Comparison of ENCODE assay signal across 9 cellular contexts in the genomic region with DNA sequence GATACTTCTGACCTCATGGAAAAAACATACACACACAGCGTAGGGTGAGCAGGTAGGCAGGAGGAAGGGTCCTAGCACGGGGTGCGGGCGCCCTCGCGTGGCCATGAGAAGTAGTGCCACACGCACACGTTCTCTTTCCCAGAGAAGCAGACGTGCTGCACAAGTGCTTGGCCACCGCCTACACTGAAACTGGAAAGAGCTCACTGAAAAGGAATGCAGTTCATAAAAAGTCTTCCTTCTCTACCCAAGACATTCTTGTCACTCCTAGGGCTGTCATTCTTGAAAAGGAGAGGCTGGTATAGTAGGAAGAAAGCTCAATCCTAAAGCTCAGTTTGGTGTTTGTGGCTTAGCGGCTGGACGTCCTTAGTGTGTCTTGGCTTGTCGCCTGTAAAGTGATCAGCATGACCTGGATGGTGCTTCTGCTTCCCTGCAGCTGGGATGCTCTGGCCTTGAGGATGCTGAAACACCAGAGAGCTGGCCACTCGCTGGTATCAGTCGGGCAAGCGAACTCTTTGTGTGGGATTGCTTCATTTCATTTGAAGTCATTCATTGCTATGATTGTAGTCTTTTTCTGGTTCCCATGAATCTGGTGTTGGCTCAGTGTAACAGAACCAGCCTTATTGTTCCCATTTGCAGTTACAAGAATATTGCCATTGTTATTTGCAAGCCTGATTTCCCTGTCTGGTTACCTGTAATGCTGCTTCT.
DNase-seq lines count a peak whose midpoint lies in the region; ATAC-seq and TF ChIP-seq lines count a peak whose summit lies in the region.
"Had no signal": no experiment of that assay in that cellular context is flagged by ENCODE, and none has a peak within 500 bp of the region (broad histone marks: within the 10 kb centered on the region; RNA-seq: fewer than 3 reads in every experiment).

No MANE protein-coding gene starts in this region.

- H3F3A ChIP-seq in GM23248 (ENCODE audit: insufficient read depth), result peaks cover 19% of the 10 kb centered on the region

- H3K36me3 ChIP-seq in GM23248 (ENCODE audit: low read depth) (no peaks in the 10 kb centered on the region), suprapubic skin (no peaks in the 10 kb centered on the region)

- H3K36me3 Mint-ChIP-seq in T-helper 17 cell (ENCODE audit: low read depth), result no peaks in the 10 kb centered on the region
- H3K36me3 Mint-ChIP-seq: memory B cell had no signal

- TF ChIP-seq EP300 in suprapubic skin (IDR thresholded peaks at IDR 0.05), result no peak

- WGBS in GM23248 (ENCODE audit: low coverage in 1 of 2, low lambda C conversion rate in 2 of 2, missing lambda C conversion rate in 2 of 2), 2 experiments, result 22 to 24% methylated on average over 16 of the region's 16 CpGs
- 22% methylated on average over 15 of the region's 16 CpGs for WGBS in suprapubic skin

- peak; percentile 54 for ATAC-seq in T-helper 17 cell

- H3K4me3 ChIP-seq in GM23248, result no peak overlapping the region
- no peak overlapping the region for H3K4me3 ChIP-seq in suprapubic skin

- TF ChIP-seq POLR2A in suprapubic skin (IDR thresholded peaks at IDR 0.05), result no peak

- H3K4me1 ChIP-seq in GM23248 (ENCODE audit: insufficient read depth) (peaks cover 21% of the 10 kb centered on the region), suprapubic skin (peaks cover 6% of the 10 kb centered on the region)

- H3K27me3 Mint-ChIP-seq in T-helper 17 cell, result peaks cover 4% of the 10 kb centered on the region
- H3K27me3 Mint-ChIP-seq: memory B cell had no signal

- H3K27ac ChIP-seq in GM23248 (peak overlapping the region; percentile 18; the same call in 1 of the 2 replicates), suprapubic skin (no peak overlapping the region)

- TF ChIP-seq CTCF in suprapubic skin (IDR thresholded peaks at IDR 0.05), result peak; percentile 44 to 93

- peaks cover 2% of the 10 kb centered on the region for H3K4me1 Mint-ChIP-seq in T-helper 17 cell
- H3K4me1 Mint-ChIP-seq: memory B cell had no signal

- H3K4me3 Mint-ChIP-seq in T-helper 17 cell, result no peak overlapping the region
- H3K4me3 Mint-ChIP-seq: memory B cell had no signal

- H4K20me1 ChIP-seq in GM23248 (ENCODE audit: insufficient read depth), result no peaks in the 10 kb centered on the region

- H3K27me3 ChIP-seq in GM23248 (replicated peaks; ENCODE audit: insufficient read depth) (no peaks in the 10 kb centered on the region), suprapubic skin (no peaks in the 10 kb centered on the region)

- H3K79me2 ChIP-seq in GM23248 (ENCODE audit: insufficient read depth), result no peaks in the 10 kb centered on the region

- no peak overlapping the region for H3K9ac ChIP-seq in GM23248

- in situ Hi-C loops in GM23248 (cut with MboI), result loop anchor here (25.0 kb wide), 1 partner anchor 262 kb away; no protein-coding TSS in a partner anchor

- H3K9me2 ChIP-seq in GM23248 (ENCODE audit: insufficient read depth), result no peaks in the 10 kb centered on the region

- no peak overlapping the region for H2AFZ ChIP-seq in GM23248

- H3K27ac Mint-ChIP-seq in T-helper 17 cell, result no peak overlapping the region
- H3K27ac Mint-ChIP-seq: memory B cell had no signal

- H3K4me2 ChIP-seq in GM23248 (ENCODE audit: unreplicated experiment), result no peak overlapping the region

- H3K9me3 ChIP-seq in GM23248 (ENCODE audit: low read depth), result no peaks in the 10 kb centered on the region
- no peaks in the 10 kb centered on the region for H3K9me3 ChIP-seq in T-helper 17 cell (ENCODE audit: control insufficient read depth, low read length, poor library complexity, severe bottlenecking)
- H3K9me3 ChIP-seq in suprapubic skin, result no peaks in the 10 kb centered on the region

- DNase-seq in activated T-cell treated with anti-CD3 and anti-CD28 coated beads for 48 hours (ENCODE audit: low read depth) (peak; percentile 49), GM23248 (peak; percentile 93), KG1 (lab: John Stamatoyannopoulos, UW) (peak; percentile 85), T-helper 17 cell (no peak), ecto neural progenitor cell (ENCODE audit: low spot score) (peak; percentile 85), lung microvascular endothelial cell (ENCODE audit: low read depth in 2 of 2) (peak; percentile 60 to 71), suprapubic skin (ENCODE audit: low spot score in 2 of 2) (no peak)
- no peak for DNase-seq in activated T-cell treated with anti-CD3 and anti-CD28 coated beads, Interleukin-2, amount 50 U/mL, for 1 hour

Comparison
In these comparisons a context has a peak if more than half of its experiments do, and no peak if none do; other contexts are left out.
1. DNase-seq: peak in activated T-cell treated with anti-CD3 and anti-CD28 coated beads for 48 hours (single experiment), GM23248 (single experiment), KG1 (single experiment), ecto neural progenitor cell (single experiment) and lung microvascular endothelial cell (2 of 2); none in activated T-cell treated with anti-CD3 and anti-CD28 coated beads, Interleukin-2, amount 50 U/mL, for 1 hour (single experiment), T-helper 17 cell (0 of 3) and suprapubic skin (0 of 2).